In genomic region chr2:95165371-95166064, GRCh38 we compare ENCODE assay signal across 1 cellular context.
TF ChIP-seq lines count a peak whose summit lies in the region.

Gene ZNF2, plus strand, starts transcription at chr2:95165809. Its CDS starts 10,418 bp downstream, at chr2:95176227.

TF ChIP-seq in HCT116, 20 proteins besides CTCF, POLR2A, EP300 and RAD21 (continued from another document):
- no peak for TF ChIP-seq JUND (IDR thresholded peaks at IDR 0.05)
- TF ChIP-seq EZH2 (IDR thresholded peaks at IDR 0.05) = no peak
- no peak for TF ChIP-seq ZFX (IDR thresholded peaks at IDR 0.05)
- TF ChIP-seq TCF7L2 (IDR thresholded peaks at IDR 0.05; ENCODE audit: borderline replicate concordance, extremely low read depth, insufficient read depth, insufficient read length) = peak; percentile 15
- TF ChIP-seq FOSL1 (IDR thresholded peaks at IDR 0.05; ENCODE audit: low read depth) = no peak
- TF ChIP-seq REST (IDR thresholded peaks at IDR 0.05; ENCODE audit: low read depth) = no peak
- no peak for TF ChIP-seq EGR1 (IDR thresholded peaks at IDR 0.05; ENCODE audit: low read depth)
- no peak for TF ChIP-seq CEBPB (IDR thresholded peaks at IDR 0.05; ENCODE audit: low read depth)
- peak; percentile 92 for TF ChIP-seq SRF (IDR thresholded peaks at IDR 0.05; ENCODE audit: low read depth)
- TF ChIP-seq MAX (IDR thresholded peaks at IDR 0.05) = peak; percentile 94
- no peak; the same call in 1 of the 2 replicates for TF ChIP-seq ELF1 (IDR thresholded peaks at IDR 0.05; ENCODE audit: borderline replicate concordance, low read depth)
- no peak for TF ChIP-seq SP1 (IDR thresholded peaks at IDR 0.05; ENCODE audit: low read depth)
- no peak for TF ChIP-seq ATF3 (IDR thresholded peaks at IDR 0.05)
